8 cellular contexts compared by ENCODE assay signal in genomic region chr2:152468832-152469692, GRCh38.
DNase-seq lines count a peak whose midpoint lies in the region; ATAC-seq and TF ChIP-seq lines count a peak whose summit lies in the region.

No MANE protein-coding gene starts in this region.

- no peaks in the 10 kb centered on the region for H3K36me3 Mint-ChIP-seq in CD8-positive, alpha-beta memory T cell

- CTCF ChIA-PET in CD8-positive, alpha-beta memory T cell (lab: Charles Lee), result no interaction called here

- H3K4me1 ChIP-seq in OCI-LY3 (ENCODE audit: low read length), result peaks cover 45% of the 10 kb centered on the region
- peaks cover 2% of the 10 kb centered on the region for H3K4me1 ChIP-seq in fibroblast of lung (ENCODE audit: control insufficient read depth, extremely low read depth, insufficient read depth, low read length)
- peaks cover 54 to 77% (median 70%) of the 10 kb centered on the region in 3 donors for H3K4me1 ChIP-seq in skeletal muscle tissue (ENCODE audit: control insufficient read depth in 3 of 3, insufficient read depth in 3 of 3, low read length in 3 of 3)
- no peaks in the 10 kb centered on the region for H3K4me1 ChIP-seq in CD8-positive, alpha-beta memory T cell (ENCODE audit: insufficient read depth, low read length)

- H3K4me1 Mint-ChIP-seq in CD8-positive, alpha-beta memory T cell, result peaks cover 4 to 7% (median 6%) of the 10 kb centered on the region in 3 donors

- peak; percentile 26 for ATAC-seq in HG02763 (IDR thresholded peaks at IDR 0.05; ENCODE audit: unreplicated experiment)

- no peaks in the 10 kb centered on the region for H3K27me3 ChIP-seq in OCI-LY3 (ENCODE audit: low read depth, low read length)
- no peaks in the 10 kb centered on the region for H3K27me3 ChIP-seq in fibroblast of lung (ENCODE audit: control insufficient read depth, insufficient read depth, low read length)
- H3K27me3 ChIP-seq in skeletal muscle tissue (ENCODE audit: control insufficient read depth in 3 of 3, insufficient read depth in 3 of 3, low read length in 3 of 3), result no peaks in the 10 kb centered on the region
- no peaks in the 10 kb centered on the region for H3K27me3 ChIP-seq in CD8-positive, alpha-beta memory T cell (ENCODE audit: insufficient read depth, low read length, poor library complexity, severe bottlenecking)

- no peak overlapping the region for H3K4me3 Mint-ChIP-seq in CD8-positive, alpha-beta memory T cell

- H4K20me1 ChIP-seq in OCI-LY3 (ENCODE audit: insufficient read depth, low read length), result no peaks in the 10 kb centered on the region
- no peaks in the 10 kb centered on the region for H4K20me1 ChIP-seq in fibroblast of lung (ENCODE audit: control insufficient read depth, extremely low read depth, insufficient read depth, low read length)

- H3K79me2 ChIP-seq in OCI-LY3 (ENCODE audit: low read length), result no peaks in the 10 kb centered on the region
- peaks cover 11% of the 10 kb centered on the region for H3K79me2 ChIP-seq in fibroblast of lung (ENCODE audit: control insufficient read depth, insufficient read depth, low read length)

- H2AFZ ChIP-seq in OCI-LY3 (ENCODE audit: low read depth, low read length) (peak overlapping the region; percentile 97), fibroblast of lung (ENCODE audit: low read length) (no peak overlapping the region)

- TF ChIP-seq POLR2A in erythroblast (IDR thresholded peaks at IDR 0.05; ENCODE audit: low read length), result no peak

- peak overlapping the region; percentile 5; the same call in 1 of the 2 replicates for H3K27ac ChIP-seq in OCI-LY3 (ENCODE audit: low read length)
- no peak overlapping the region for H3K27ac ChIP-seq in fibroblast of lung (ENCODE audit: insufficient read depth, low read length)
- peak overlapping the region; percentile 81 for H3K27ac ChIP-seq in skeletal muscle tissue (ENCODE audit: low read depth, low read length)
- no peak overlapping the region for H3K27ac ChIP-seq in CD8-positive, alpha-beta memory T cell (ENCODE audit: low read depth, low read length)

- H3K36me3 ChIP-seq in OCI-LY3 (replicated peaks; ENCODE audit: low read depth, low read length), result no peaks in the 10 kb centered on the region
- no peaks in the 10 kb centered on the region for H3K36me3 ChIP-seq in fibroblast of lung (ENCODE audit: control insufficient read depth, insufficient read depth, low read length)
- H3K36me3 ChIP-seq in skeletal muscle tissue (ENCODE audit: control insufficient read depth in 3 of 3, insufficient read depth in 3 of 3, low read length in 3 of 3), result no peaks in the 10 kb centered on the region
- H3K36me3 ChIP-seq in CD8-positive, alpha-beta memory T cell (ENCODE audit: insufficient read depth, low read length), result no peaks in the 10 kb centered on the region

- no peak for TF ChIP-seq CTCF in OCI-LY3 (IDR thresholded peaks at IDR 0.05; ENCODE audit: low read depth, low read length)
- TF ChIP-seq CTCF in fibroblast of lung (conservative IDR thresholded peaks at IDR 0.05 in 1 of 2, IDR thresholded peaks at IDR 0.05 in 1 of 2; ENCODE audit: low read depth in 1 of 2, low read length in 2 of 2), result no peak

- peaks cover 3 to 15% of the 10 kb centered on the region in 2 donors for H3K27me3 Mint-ChIP-seq in CD8-positive, alpha-beta memory T cell

- H3K9me3 ChIP-seq in OCI-LY3 (ENCODE audit: insufficient read depth, low read length) (no peaks in the 10 kb centered on the region), fibroblast of lung (ENCODE audit: control insufficient read depth, insufficient read depth, low read depth, low read length) (no peaks in the 10 kb centered on the region), skeletal muscle tissue (ENCODE audit: control insufficient read depth in 3 of 3, low read length in 3 of 3) (no peaks in the 10 kb centered on the region)
- no peaks in the 10 kb centered on the region for H3K9me3 ChIP-seq in CD8-positive, alpha-beta memory T cell (ENCODE audit: low read length)

- DNase-seq in fibroblast of lung (ENCODE audit: low read depth in 2 of 2) (peak in 1 of 2 donors; percentile 58), amniotic stem cell (lab: John Stamatoyannopoulos, UW) (no peak), erythroblast (lab: John Stamatoyannopoulos, UW) (no peak)
- no peak for DNase-seq in stimulated activated CD4-positive, alpha-beta T cell treated with anti-CD3 and anti-CD28 coated beads, Interleukin-1b, Interleukin-23, amount 100 ng/mL, for 48 hours
- DNase-seq in CD8-positive, alpha-beta memory T cell, result no peak

- H3K4me2 ChIP-seq in OCI-LY3 (ENCODE audit: low read length), result peak overlapping the region; percentile 85
- peak overlapping the region; percentile 9 for H3K4me2 ChIP-seq in fibroblast of lung (ENCODE audit: extremely low read depth, insufficient read depth, low read length)

- no peaks in the 10 kb centered on the region for H3K9me3 Mint-ChIP-seq in CD8-positive, alpha-beta memory T cell

- no peak overlapping the region for H3K27ac Mint-ChIP-seq in CD8-positive, alpha-beta memory T cell

- H3K9ac ChIP-seq in OCI-LY3 (ENCODE audit: low read length) (peak overlapping the region; percentile 28), fibroblast of lung (ENCODE audit: insufficient read depth, low read length) (no peak overlapping the region), skeletal muscle tissue (ENCODE audit: low read depth in 1 of 3, low read length in 3 of 3) (peak overlapping the region; percentile 10 to 62 (median 37))

- H3K4me3 ChIP-seq in OCI-LY3 (ENCODE audit: low read length), result peak overlapping the region; percentile 62
- H3K4me3 ChIP-seq in fibroblast of lung (replicated peaks in 1 of 4; ENCODE audit: control extremely low read depth in 1 of 4, insufficient read depth in 1 of 4, low read depth in 3 of 4, low read length in 4 of 4), result no peak overlapping the region
- H3K4me3 ChIP-seq in skeletal muscle tissue (ENCODE audit: low read length in 3 of 3), result peak overlapping the region; percentile 35 to 50 (median 41)
- no peak overlapping the region for H3K4me3 ChIP-seq in CD8-positive, alpha-beta memory T cell (ENCODE audit: low read length)

- POLR2A ChIA-PET in CD8-positive, alpha-beta memory T cell (lab: Charles Lee), result no interaction called here

Comparison
In these comparisons a context has a peak if more than half of its experiments do, and no peak if none do; other contexts are left out.
1. H3K27ac ChIP-seq: peak in OCI-LY3 (single experiment) and skeletal muscle tissue (single experiment); none in fibroblast of lung (single experiment) and CD8-positive, alpha-beta memory T cell (single experiment).
2. H3K4me3 ChIP-seq: peak in OCI-LY3 (single experiment) and skeletal muscle tissue (3 of 3); none in fibroblast of lung (0 of 4) and CD8-positive, alpha-beta memory T cell (single experiment).